In the genomic region with DNA sequence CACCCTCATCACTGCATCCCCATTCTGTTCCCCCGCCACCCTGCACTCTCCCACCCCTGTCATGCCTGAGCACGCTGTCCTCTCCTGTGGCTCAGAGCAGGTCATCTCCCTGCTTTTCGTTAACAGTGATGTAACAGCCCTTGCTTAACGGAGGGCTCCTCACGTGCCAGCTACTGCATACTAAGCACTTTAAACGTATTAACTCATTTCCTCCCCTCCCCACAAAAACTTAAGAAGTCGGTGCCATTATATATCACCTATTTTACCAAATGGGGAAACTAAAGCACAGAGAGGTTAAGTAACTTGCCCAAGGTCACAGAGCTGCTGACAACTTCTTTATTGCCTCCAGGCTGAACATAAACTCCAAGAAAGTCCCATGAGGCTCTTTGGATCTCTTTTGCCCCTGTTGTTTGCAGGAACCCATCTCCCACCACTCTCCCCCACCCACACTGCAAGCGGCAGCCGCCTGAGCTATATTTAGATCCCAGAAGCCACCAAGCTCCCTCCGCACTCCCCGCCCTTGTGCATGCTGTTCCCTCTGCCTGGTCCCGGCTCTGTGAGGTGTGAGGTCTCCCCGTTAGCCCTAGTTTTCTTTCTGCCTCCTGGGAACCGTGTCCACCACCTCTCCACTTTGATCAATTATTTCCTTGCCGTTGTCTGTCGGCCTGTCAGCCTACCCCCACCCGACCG, we compare ENCODE assay signal across 9 cellular contexts. TPM values are rescaled to one million over a fixed set of nuclear protein-coding genes. Genes with fewer than 3 reads are reported as not detected.
DNase-seq lines count a peak whose midpoint lies in the region; FAIRE-seq and TF ChIP-seq lines count a peak whose summit lies in the region.
"Had no signal": no experiment of that assay in that cellular context is flagged by ENCODE, and none has a peak within 500 bp of the region (broad histone marks: within the 10 kb centered on the region; RNA-seq: fewer than 3 reads in every experiment).

No MANE protein-coding gene starts in this region.

- peak overlapping the region; percentile 97 for H3K27ac Mint-ChIP-seq in activated naive CD8-positive, alpha-beta T cell

- H3K36me3 ChIP-seq in MG63 = peaks cover 22% of the 10 kb centered on the region
- no peaks in the 10 kb centered on the region for H3K36me3 ChIP-seq in kidney (ENCODE audit: control insufficient read depth in 1 of 2, insufficient read depth in 2 of 2, low read length in 2 of 2)
- no peaks in the 10 kb centered on the region for H3K36me3 ChIP-seq in subcutaneous abdominal adipose tissue (ENCODE audit: control insufficient read depth in 5 of 5, insufficient read depth in 5 of 5, low read length in 5 of 5)

- H3K36me3 Mint-ChIP-seq in activated naive CD8-positive, alpha-beta T cell = no peaks in the 10 kb centered on the region

- H3K4me1 ChIP-seq in kidney (ENCODE audit: control insufficient read depth in 1 of 2, insufficient read depth in 1 of 2, low read depth in 1 of 2, low read length in 2 of 2) (peaks cover 25 to 40% of the 10 kb centered on the region in 2 donors), subcutaneous abdominal adipose tissue (ENCODE audit: control insufficient read depth in 5 of 5, insufficient read depth in 5 of 5, low read length in 5 of 5) (peaks cover 16 to 84% (median 71%) of the 10 kb centered on the region in 5 donors)

- no peaks in the 10 kb centered on the region for H3K9me3 Mint-ChIP-seq in activated naive CD8-positive, alpha-beta T cell (ENCODE audit: low read depth)

- H3K9ac ChIP-seq in kidney (ENCODE audit: low read length in 2 of 2) (peak overlapping the region in 1 of 2 donors; percentile 11), subcutaneous abdominal adipose tissue (ENCODE audit: low read length in 5 of 5) (peak overlapping the region in 4 of 5 donors; percentile 14 to 66 (median 36))

- peaks cover 66% of the 10 kb centered on the region for H3K4me1 Mint-ChIP-seq in activated naive CD8-positive, alpha-beta T cell (ENCODE audit: low read depth)

- no peak for TF ChIP-seq CTCF in kidney (IDR thresholded peaks at IDR 0.05; ENCODE audit: borderline replicate concordance, extremely low read depth, insufficient read depth)

- peak; percentile 38 for DNase-seq in EL
- DNase-seq in MG63 = no peak
- no peak for DNase-seq in kidney
- DNase-seq in NCI-H226 = no peak
- DNase-seq in foreskin melanocyte = no peak
- no peak for DNase-seq in NCI-H2029 treated with DMSO at 0.1 percent for 48 hours (lab: John Stamatoyannopoulos, UW)

- peak overlapping the region; percentile 80 for H3K4me3 ChIP-seq in MG63
- peak overlapping the region; percentile 47 to 52 for H3K4me3 ChIP-seq in kidney (ENCODE audit: low read length in 2 of 2)
- H3K4me3 ChIP-seq in subcutaneous abdominal adipose tissue (ENCODE audit: low read depth in 1 of 5, low read length in 5 of 5) = peak overlapping the region; percentile 31 to 61 (median 52)

- H3K9me3 ChIP-seq in MG63 (no peaks in the 10 kb centered on the region), kidney (ENCODE audit: control insufficient read depth in 1 of 2, low read length in 2 of 2) (no peaks in the 10 kb centered on the region), subcutaneous abdominal adipose tissue (ENCODE audit: control insufficient read depth in 5 of 5, low read length in 5 of 5) (no peaks in the 10 kb centered on the region)

- H3K27ac ChIP-seq in kidney (ENCODE audit: low read depth in 2 of 2, low read length in 2 of 2) (no peak overlapping the region), subcutaneous abdominal adipose tissue (ENCODE audit: low read depth, low read length) (no peak overlapping the region)

- intact Hi-C loops in kidney (cut with DNase I) = no loop called here

- peak overlapping the region; percentile 93 for H3K4me3 Mint-ChIP-seq in activated naive CD8-positive, alpha-beta T cell

- no peaks in the 10 kb centered on the region for H3K27me3 Mint-ChIP-seq in activated naive CD8-positive, alpha-beta T cell

- H3K27me3 ChIP-seq in MG63 (no peaks in the 10 kb centered on the region), subcutaneous abdominal adipose tissue (ENCODE audit: control insufficient read depth in 5 of 5, insufficient read depth in 4 of 5, low read length in 5 of 5) (no peaks in the 10 kb centered on the region)

- FAIRE-seq in kidney (lab: Jason Lieb, UNC) = no peak

RNA-seq across cellular contexts. Expression of a gene that starts 0.8 kb away (rescaled TPM):
- 42.0 and 57.2 TPM in 2 replicates for total RNA-seq in MG63 (2014; rRNA removed; shearing (Covaris generic); ENCODE audit: low replicate concordance)
- total RNA-seq in kidney = 58.8 TPM
- 18.9 TPM for polyA plus RNA-seq in kidney (ENCODE audit: insufficient read depth, low read depth, low replicate concordance)

RNA-seq across cellular contexts. Expression of a gene that starts 31.5 kb away (rescaled TPM):
- not detected in 2 replicates for total RNA-seq in MG63 (2014; rRNA removed; shearing (Covaris generic); ENCODE audit: low replicate concordance)
- total RNA-seq in kidney = not detected
- not detected for polyA plus RNA-seq in kidney (ENCODE audit: insufficient read depth, low read depth, low replicate concordance)
- total RNA-seq: RPMI7951 had no signal

RNA-seq across cellular contexts. Expression of a gene that starts 32.5 kb away (rescaled TPM):
- total RNA-seq in MG63 (2014; rRNA removed; shearing (Covaris generic); ENCODE audit: low replicate concordance) = 0.23 TPM in 1 of 2 replicates, not detected in the other
- total RNA-seq in kidney = not detected
- not detected for polyA plus RNA-seq in kidney (ENCODE audit: insufficient read depth, low read depth, low replicate concordance)
- total RNA-seq: RPMI7951 had no signal

RNA-seq across cellular contexts. Expression of a gene that starts 45.3 kb away (rescaled TPM):
- total RNA-seq in MG63 (2014; rRNA removed; shearing (Covaris generic); ENCODE audit: low replicate concordance) = not detected in 2 replicates
- not detected for total RNA-seq in kidney
- not detected for polyA plus RNA-seq in kidney (ENCODE audit: insufficient read depth, low read depth, low replicate concordance)
- total RNA-seq: RPMI7951 had no signal

RNA-seq across cellular contexts. Expression of a gene that starts 55.8 kb away (rescaled TPM):
- total RNA-seq in MG63 (2014; rRNA removed; shearing (Covaris generic); ENCODE audit: low replicate concordance) = 11.6 and 15.7 TPM in 2 replicates
- 0.13 TPM for total RNA-seq in kidney
- polyA plus RNA-seq in kidney (ENCODE audit: insufficient read depth, low read depth, low replicate concordance) = 0.26 TPM
